Comparison of ENCODE assay signal across 17 cellular contexts in genomic region chrX:153636716-153637115, GRCh38. TPM values are rescaled to one million over a fixed set of nuclear protein-coding genes. Genes with fewer than 3 reads are reported as not detected.
DNase-seq lines count a peak whose midpoint lies in the region; ATAC-seq and TF ChIP-seq lines count a peak whose summit lies in the region.
"Had no signal": no experiment of that assay in that cellular context is flagged by ENCODE, and none has a peak within 500 bp of the region (broad histone marks: within the 10 kb centered on the region; RNA-seq: fewer than 3 reads in every experiment).

No MANE protein-coding gene starts in this region.

- H3K4me3 Mint-ChIP-seq in activated CD4-positive, alpha-beta T cell treated with anti-CD3 and anti-CD28 coated beads for 36 hours: no peak overlapping the region
- no peak overlapping the region for H3K4me3 Mint-ChIP-seq in activated CD4-positive, alpha-beta T cell treated with anti-CD3 and anti-CD28 coated beads, Interleukin-2, amount 10 ng/mL, durations not matched to agents 7 days and 5 days
- H3K4me3 Mint-ChIP-seq in natural killer cell treated with Interleukin-12 subunit alpha and Interleukin-12 subunit beta and Interleukin-15 and Interleukin-18, amount 100 ng/mL, for 72 hours: no peak overlapping the region
- H3K4me3 Mint-ChIP-seq in natural killer cell: no peak overlapping the region
- H3K4me3 Mint-ChIP-seq: CD4-positive, CD25-positive, alpha-beta regulatory T cell; CD8-positive, alpha-beta memory T cell had no signal

- POLR2A ChIA-PET in activated CD4-positive, alpha-beta T cell treated with anti-CD3 and anti-CD28 coated beads for 36 hours (lab: Charles Lee): no interaction called here
- POLR2A ChIA-PET in activated CD4-positive, alpha-beta T cell treated with anti-CD3 and anti-CD28 coated beads, Interleukin-2, amount 10 ng/mL, durations not matched to agents 7 days and 5 days (lab: Charles Lee): no interaction called here
- POLR2A ChIA-PET in PC-3 (lab: Charles Lee; ENCODE audit: unreplicated experiment): no interaction called here

- H4K20me1 ChIP-seq in PC-3 (ENCODE audit: low read length) (no peaks in the 10 kb centered on the region), smooth muscle cell (ENCODE audit: low read depth) (no peaks in the 10 kb centered on the region)

- no peak for TF ChIP-seq POLR2A in spleen (IDR thresholded peaks at IDR 0.05)

- H3K27me3 ChIP-seq in PC-3 (ENCODE audit: low read length): no peaks in the 10 kb centered on the region; the same call in 1 of the 2 replicates
- peaks cover 0 to 25% (median 9%) of the 10 kb centered on the region in 7 donors for H3K27me3 ChIP-seq in spleen (replicated peaks in 1 of 7)
- no peaks in the 10 kb centered on the region for H3K27me3 ChIP-seq in smooth muscle cell (ENCODE audit: low read depth)

- TF ChIP-seq CTCF in natural killer cell (IDR thresholded peaks at IDR 0.05) (no peak), PC-3 (conservative IDR thresholded peaks at IDR 0.05; ENCODE audit: low read depth, low read length) (no peak), spleen (IDR thresholded peaks at IDR 0.05 in 8 of 11, conservative IDR thresholded peaks at IDR 0.05 in 3 of 11) (no peak), smooth muscle cell (IDR thresholded peaks at IDR 0.05; ENCODE audit: borderline replicate concordance, insufficient read depth, poor library complexity, severe bottlenecking) (no peak)

- no peaks in the 10 kb centered on the region for H3K36me3 Mint-ChIP-seq in activated CD4-positive, alpha-beta T cell treated with anti-CD3 and anti-CD28 coated beads for 36 hours (ENCODE audit: low read depth)
- H3K36me3 Mint-ChIP-seq in activated CD4-positive, alpha-beta T cell treated with anti-CD3 and anti-CD28 coated beads, Interleukin-2, amount 10 ng/mL, durations not matched to agents 7 days and 5 days (ENCODE audit: low read depth): no peaks in the 10 kb centered on the region
- H3K36me3 Mint-ChIP-seq in natural killer cell treated with Interleukin-12 subunit alpha and Interleukin-12 subunit beta and Interleukin-15 and Interleukin-18, amount 100 ng/mL, for 72 hours: no peaks in the 10 kb centered on the region
- H3K36me3 Mint-ChIP-seq in natural killer cell: no peaks in the 10 kb centered on the region
- H3K36me3 Mint-ChIP-seq: CD4-positive, CD25-positive, alpha-beta regulatory T cell; CD8-positive, alpha-beta memory T cell had no signal

- peaks cover 6% of the 10 kb centered on the region for H3K27me3 Mint-ChIP-seq in activated CD4-positive, alpha-beta T cell treated with anti-CD3 and anti-CD28 coated beads for 36 hours
- H3K27me3 Mint-ChIP-seq in activated CD4-positive, alpha-beta T cell treated with anti-CD3 and anti-CD28 coated beads, Interleukin-2, amount 10 ng/mL, durations not matched to agents 7 days and 5 days: peaks cover 9% of the 10 kb centered on the region
- peaks cover 0 to 3% of the 10 kb centered on the region in 2 donors for H3K27me3 Mint-ChIP-seq in natural killer cell treated with Interleukin-12 subunit alpha and Interleukin-12 subunit beta and Interleukin-15 and Interleukin-18, amount 100 ng/mL, for 72 hours
- H3K27me3 Mint-ChIP-seq in natural killer cell (ENCODE audit: low read depth in 2 of 2): peaks cover 0 to 3% of the 10 kb centered on the region in 2 donors
- H3K27me3 Mint-ChIP-seq: CD4-positive, CD25-positive, alpha-beta regulatory T cell had no signal

- intact Hi-C loops in activated CD4-positive, alpha-beta T cell treated with anti-CD3 and anti-CD28 coated beads for 36 hours (cut with DNase I, micrococcal nuclease): no loop called here
- intact Hi-C loops in natural killer cell (cut with micrococcal nuclease) (no loop called here), PC-3 (cut with micrococcal nuclease) (no loop called here), spleen (cut with DNase I; ENCODE audit: low total_unique reads) (no loop called here)

- H3K9me3 ChIP-seq in PC-3 (ENCODE audit: low read length) (no peaks in the 10 kb centered on the region), spleen (peaks cover 0 to 3% (median 0%) of the 10 kb centered on the region in 8 donors), smooth muscle cell (replicated peaks; ENCODE audit: low read depth) (no peaks in the 10 kb centered on the region)
- H3K9me3 ChIP-seq: Caco-2 had no signal

- H3K36me3 ChIP-seq in PC-3 (ENCODE audit: low read depth, low read length): no peaks in the 10 kb centered on the region
- no peaks in the 10 kb centered on the region for H3K36me3 ChIP-seq in spleen
- no peaks in the 10 kb centered on the region for H3K36me3 ChIP-seq in smooth muscle cell (ENCODE audit: low read depth)

- H3F3A ChIP-seq in PC-3 (ENCODE audit: low read length, unreplicated experiment) (no peaks in the 10 kb centered on the region), smooth muscle cell (ENCODE audit: low read depth) (no peaks in the 10 kb centered on the region)

- H3K9ac ChIP-seq in PC-3 (ENCODE audit: low read length) (no peak overlapping the region), smooth muscle cell (ENCODE audit: low read depth) (no peak overlapping the region)

- ATAC-seq in activated CD4-positive, alpha-beta T cell treated with anti-CD3 and anti-CD28 coated beads for 36 hours: peak; percentile 12
- no peak for ATAC-seq in natural killer cell treated with Interleukin-12 subunit alpha and Interleukin-12 subunit beta and Interleukin-15 and Interleukin-18, amount 100 ng/mL, for 72 hours
- ATAC-seq in natural killer cell (no peak), PC-3 (0 out of 2 replicates have a peak, but pooled peaks have one; percentile 24)

- H3K79me2 ChIP-seq in PC-3 (ENCODE audit: low read length) (no peaks in the 10 kb centered on the region), smooth muscle cell (ENCODE audit: low read depth) (no peaks in the 10 kb centered on the region)

- H3K9me3 Mint-ChIP-seq in activated CD4-positive, alpha-beta T cell treated with anti-CD3 and anti-CD28 coated beads for 36 hours (ENCODE audit: low read depth): no peaks in the 10 kb centered on the region
- no peaks in the 10 kb centered on the region for H3K9me3 Mint-ChIP-seq in activated CD4-positive, alpha-beta T cell treated with anti-CD3 and anti-CD28 coated beads, Interleukin-2, amount 10 ng/mL, durations not matched to agents 7 days and 5 days
- no peaks in the 10 kb centered on the region for H3K9me3 Mint-ChIP-seq in natural killer cell treated with Interleukin-12 subunit alpha and Interleukin-12 subunit beta and Interleukin-15 and Interleukin-18, amount 100 ng/mL, for 72 hours
- H3K9me3 Mint-ChIP-seq in natural killer cell: no peaks in the 10 kb centered on the region
- H3K9me3 Mint-ChIP-seq: CD8-positive, alpha-beta memory T cell had no signal

- H3K4me2 ChIP-seq in PC-3 (ENCODE audit: low read length) (no peak overlapping the region), smooth muscle cell (no peak overlapping the region)

- H2AFZ ChIP-seq in PC-3 (ENCODE audit: low read length) (no peak overlapping the region), smooth muscle cell (ENCODE audit: low read depth) (no peak overlapping the region)

- no peak overlapping the region for H3K4me3 ChIP-seq in PC-3 (ENCODE audit: low read length)
- no peak overlapping the region for H3K4me3 ChIP-seq in spleen
- H3K4me3 ChIP-seq in smooth muscle cell: no peak overlapping the region
- H3K4me3 ChIP-seq: GM12878 had no signal

- CTCF ChIA-PET in activated CD4-positive, alpha-beta T cell treated with anti-CD3 and anti-CD28 coated beads for 36 hours (lab: Charles Lee): interaction anchor here (0.7 to 1.6 kb wide), 5 partner anchors 27 to 792 kb away, joined by 3 to 7 read pairs (median 5); partner anchors contain the start of gene ATP6AP1
- CTCF ChIA-PET in activated CD4-positive, alpha-beta T cell treated with anti-CD3 and anti-CD28 coated beads, Interleukin-2, amount 10 ng/mL, durations not matched to agents 7 days and 5 days (lab: Charles Lee): interaction anchor here (1.8 kb wide), 1 partner anchor 695 kb away, joined by 5 read pairs; no protein-coding TSS in a partner anchor
- CTCF ChIA-PET in PC-3 (lab: Charles Lee): no interaction called here

- no TSS peak for BruUV-seq in PC-3 (replicated peaks; lab: Mats Ljungman, UMichigan)

- H3K4me1 ChIP-seq in PC-3 (ENCODE audit: insufficient read depth, low read length) (no peaks in the 10 kb centered on the region), spleen (peaks cover 0 to 10% (median 3%) of the 10 kb centered on the region in 6 donors), smooth muscle cell (ENCODE audit: low read depth) (no peaks in the 10 kb centered on the region)
- H3K4me1 ChIP-seq: Caco-2 had no signal

- no peak for DNase-seq in activated CD4-positive, alpha-beta T cell treated with anti-CD3 and anti-CD28 coated beads for 36 hours
- no peak for DNase-seq in activated CD4-positive, alpha-beta T cell treated with anti-CD3 and anti-CD28 coated beads, Interleukin-2, amount 10 ng/mL, durations not matched to agents 7 days and 5 days
- peak; percentile 8 for DNase-seq in natural killer cell treated with Interleukin-12 subunit alpha and Interleukin-12 subunit beta and Interleukin-15 and Interleukin-18, amount 100 ng/mL, for 72 hours (ENCODE audit: low spot score)
- DNase-seq in natural killer cell (no peak), PC-3 (no peak), spleen (peak; percentile 56), NCI-H2081 treated with DMSO at 0.1 percent for 48 hours (lab: John Stamatoyannopoulos, UW) (no peak), smooth muscle cell (lab: John Stamatoyannopoulos, UW; ENCODE audit: unreplicated experiment) (no peak)
- DNase-seq: C1 segment of cervical spinal cord; CD8-positive, alpha-beta memory T cell; DMS79 treated with DMSO at 0.1 percent for 48 hours; GF-D8; GOT3 had no signal

- H3K27ac ChIP-seq in PC-3 (ENCODE audit: low read length) (no peak overlapping the region), spleen (no peak overlapping the region), smooth muscle cell (ENCODE audit: low read depth) (no peak overlapping the region)

- 60 to 92% (median 73%) methylated on average over 2 to 5 of the region's 5 CpGs for WGBS in spleen, 5 donors
- 72% methylated on average over 5 of the region's 5 CpGs for WGBS in smooth muscle cell (ENCODE audit: low lambda C conversion rate)

- no peaks in the 10 kb centered on the region for H3K9me2 ChIP-seq in PC-3 (replicated peaks; ENCODE audit: low read length)

- H3K4me1 Mint-ChIP-seq in activated CD4-positive, alpha-beta T cell treated with anti-CD3 and anti-CD28 coated beads for 36 hours: peaks cover 4% of the 10 kb centered on the region
- peaks cover 3% of the 10 kb centered on the region for H3K4me1 Mint-ChIP-seq in activated CD4-positive, alpha-beta T cell treated with anti-CD3 and anti-CD28 coated beads, Interleukin-2, amount 10 ng/mL, durations not matched to agents 7 days and 5 days
- no peaks in the 10 kb centered on the region for H3K4me1 Mint-ChIP-seq in natural killer cell treated with Interleukin-12 subunit alpha and Interleukin-12 subunit beta and Interleukin-15 and Interleukin-18, amount 100 ng/mL, for 72 hours (ENCODE audit: low read depth in 2 of 2)
- no peaks in the 10 kb centered on the region for H3K4me1 Mint-ChIP-seq in natural killer cell

- no peak overlapping the region for H3K27ac Mint-ChIP-seq in activated CD4-positive, alpha-beta T cell treated with anti-CD3 and anti-CD28 coated beads for 36 hours
- no peak overlapping the region for H3K27ac Mint-ChIP-seq in activated CD4-positive, alpha-beta T cell treated with anti-CD3 and anti-CD28 coated beads, Interleukin-2, amount 10 ng/mL, durations not matched to agents 7 days and 5 days
- no peak overlapping the region for H3K27ac Mint-ChIP-seq in natural killer cell treated with Interleukin-12 subunit alpha and Interleukin-12 subunit beta and Interleukin-15 and Interleukin-18, amount 100 ng/mL, for 72 hours
- no peak overlapping the region for H3K27ac Mint-ChIP-seq in natural killer cell
- H3K27ac Mint-ChIP-seq: CD4-positive, CD25-positive, alpha-beta regulatory T cell; CD8-positive, alpha-beta memory T cell had no signal

RNA-seq across cellular contexts. Expression of gene DUSP9, which starts 10.3 kb away (rescaled TPM):
- under 1 TPM; 0.12 to 0.14 TPM for total RNA-seq in activated CD4-positive, alpha-beta T cell treated with anti-CD3 and anti-CD28 coated beads for 36 hours
- total RNA-seq in activated CD4-positive, alpha-beta T cell treated with anti-CD3 and anti-CD28 coated beads, Interleukin-2, amount 10 ng/mL, durations not matched to agents 7 days and 5 days: not detected
- total RNA-seq in natural killer cell treated with Interleukin-12 subunit alpha and Interleukin-12 subunit beta and Interleukin-15 and Interleukin-18, amount 100 ng/mL, for 72 hours: not detected
- total RNA-seq in natural killer cell: not detected
- total RNA-seq in PC-3 (2014; rRNA removed): 10.7 and 13.0 TPM in 2 replicates
- under 1 TPM in 1 of 7 donors, not detected in 6; 0.17 TPM for total RNA-seq in spleen
- under 1 TPM in 1 of 3 donors, not detected in 2; 0.09 TPM for polyA plus RNA-seq in spleen
- 3.0 and 4.7 TPM in 2 replicates for total RNA-seq in smooth muscle cell
- 7.2 and 11.3 TPM in 2 replicates for polyA plus RNA-seq in smooth muscle cell
- total RNA-seq: CD4-positive, CD25-positive, alpha-beta regulatory T cell had no signal
- polyA plus RNA-seq: AG04450; CD4-positive, CD25-positive, alpha-beta regulatory T cell; GM12878 had no signal

RNA-seq across cellular contexts. Expression of gene PNCK, which starts 36.9 kb away (rescaled TPM):
- under 1 TPM; 0.30 to 0.71 TPM for total RNA-seq in activated CD4-positive, alpha-beta T cell treated with anti-CD3 and anti-CD28 coated beads for 36 hours
- not detected for total RNA-seq in activated CD4-positive, alpha-beta T cell treated with anti-CD3 and anti-CD28 coated beads, Interleukin-2, amount 10 ng/mL, durations not matched to agents 7 days and 5 days
- total RNA-seq in natural killer cell treated with Interleukin-12 subunit alpha and Interleukin-12 subunit beta and Interleukin-15 and Interleukin-18, amount 100 ng/mL, for 72 hours: not detected
- 1 to 10 TPM in 1 of 3 donors, under 1 TPM in 2; 0.66 to 1.1 (median 0.97) TPM for total RNA-seq in natural killer cell
- total RNA-seq in PC-3 (2014; rRNA removed): 1.0 and 3.3 TPM in 2 replicates
- 1 to 10 TPM in 2 of 7 donors, under 1 TPM in 1, not detected in 4; 0.73 to 1.2 (median 1.0) TPM for total RNA-seq in spleen
- polyA plus RNA-seq in spleen: under 1 TPM; 0.18 to 0.35 (median 0.22) TPM
- total RNA-seq in smooth muscle cell: 4.0 and 6.4 TPM in 2 replicates
- polyA plus RNA-seq in smooth muscle cell: 2.8 and 9.2 TPM in 2 replicates
- total RNA-seq: Caco-2; CD8-positive, alpha-beta memory T cell had no signal
- polyA plus RNA-seq: AG04450; CD4-positive, CD25-positive, alpha-beta regulatory T cell; CD8-positive, alpha-beta memory T cell had no signal

RNA-seq across cellular contexts. Expression of gene CCNQ, which starts 37.8 kb away (rescaled TPM):
- 10 to 100 TPM; 13.9 to 14.7 TPM for total RNA-seq in activated CD4-positive, alpha-beta T cell treated with anti-CD3 and anti-CD28 coated beads for 36 hours
- 10 to 100 TPM; 22.5 to 23.8 TPM for total RNA-seq in activated CD4-positive, alpha-beta T cell treated with anti-CD3 and anti-CD28 coated beads, Interleukin-2, amount 10 ng/mL, durations not matched to agents 7 days and 5 days
- total RNA-seq in natural killer cell treated with Interleukin-12 subunit alpha and Interleukin-12 subunit beta and Interleukin-15 and Interleukin-18, amount 100 ng/mL, for 72 hours: 10 to 100 TPM; 16.4 to 30.7 TPM
- total RNA-seq in natural killer cell (10 to 100 TPM in 2 of 3 donors, 1 to 10 TPM in 1; 9.0 to 17.2 (median 12.5) TPM), PC-3 (2014; rRNA removed) (110 and 145 TPM in 2 replicates), spleen (10 to 100 TPM; 17.5 to 32.0 (median 21.7) TPM), smooth muscle cell (9.4 and 17.9 TPM in 2 replicates)
- polyA plus RNA-seq in spleen (10 to 100 TPM; 58.6 to 67.3 (median 59.6) TPM), smooth muscle cell (23.0 and 27.3 TPM in 2 replicates)

RNA-seq across cellular contexts. Expression of gene SLC6A8, which starts 51.0 kb away (rescaled TPM):
- total RNA-seq in activated CD4-positive, alpha-beta T cell treated with anti-CD3 and anti-CD28 coated beads for 36 hours: under 1 TPM; 0.39 to 0.58 TPM
- under 1 TPM; 0.65 to 0.69 TPM for total RNA-seq in activated CD4-positive, alpha-beta T cell treated with anti-CD3 and anti-CD28 coated beads, Interleukin-2, amount 10 ng/mL, durations not matched to agents 7 days and 5 days
- 1 to 10 TPM; 2.3 to 4.1 TPM for total RNA-seq in natural killer cell treated with Interleukin-12 subunit alpha and Interleukin-12 subunit beta and Interleukin-15 and Interleukin-18, amount 100 ng/mL, for 72 hours
- total RNA-seq in natural killer cell (1 to 10 TPM in 2 of 3 donors, under 1 TPM in 1; 0.77 to 2.5 (median 1.4) TPM), PC-3 (2014; rRNA removed) (45.3 and 52.5 TPM in 2 replicates), spleen (10 to 100 TPM in 5 of 7 donors, 1 to 10 TPM in 2; 6.7 to 72.9 (median 14.7) TPM), smooth muscle cell (42.6 and 45.2 TPM in 2 replicates)
- polyA plus RNA-seq in spleen (1 to 10 TPM; 3.2 to 5.3 (median 3.2) TPM), smooth muscle cell (98.1 and 128 TPM in 2 replicates)

Comparison
In these comparisons a context has a peak if more than half of its experiments do, and no peak if none do; other contexts are left out.
1. DNase-seq: peak in natural killer cell treated with Interleukin-12 subunit alpha and Interleukin-12 subunit beta and Interleukin-15 and Interleukin-18, amount 100 ng/mL, for 72 hours (single experiment) and spleen (single experiment); none in activated CD4-positive, alpha-beta T cell treated with anti-CD3 and anti-CD28 coated beads for 36 hours (single experiment), activated CD4-positive, alpha-beta T cell treated with anti-CD3 and anti-CD28 coated beads, Interleukin-2, amount 10 ng/mL, durations not matched to agents 7 days and 5 days (single experiment), natural killer cell (single experiment), PC-3 (single experiment), NCI-H2081 treated with DMSO at 0.1 percent for 48 hours (single experiment) and smooth muscle cell (single experiment).
2. ATAC-seq: peak in activated CD4-positive, alpha-beta T cell treated with anti-CD3 and anti-CD28 coated beads for 36 hours (single experiment) and PC-3 (single experiment); none in natural killer cell treated with Interleukin-12 subunit alpha and Interleukin-12 subunit beta and Interleukin-15 and Interleukin-18, amount 100 ng/mL, for 72 hours (0 of 2) and natural killer cell (0 of 3).